In the genomic region with DNA sequence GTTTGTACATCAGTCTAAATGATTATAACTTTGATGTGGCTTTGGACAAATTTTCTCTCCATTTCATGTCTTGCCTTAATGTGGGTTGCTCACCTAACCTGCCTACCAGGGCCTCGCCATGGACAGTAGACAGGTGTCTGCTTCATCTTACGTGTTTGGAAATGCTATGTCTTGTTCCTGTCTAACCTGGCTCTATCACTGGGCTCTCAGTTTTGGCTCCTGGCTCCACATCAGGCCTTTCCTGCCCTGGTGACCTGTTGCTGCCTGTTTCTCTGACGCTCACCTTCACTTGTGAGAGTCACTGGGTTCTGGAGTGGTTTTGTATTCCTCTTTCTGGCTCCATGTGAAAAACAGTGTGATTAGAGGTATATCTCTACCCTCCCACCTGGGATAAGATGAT, we compare ENCODE assay signal across 21 cellular contexts.
DNase-seq lines count a peak whose midpoint lies in the region; ATAC-seq, FAIRE-seq and TF ChIP-seq lines count a peak whose summit lies in the region.
"Had no signal": no experiment of that assay in that cellular context is flagged by ENCODE, and none has a peak within 500 bp of the region (broad histone marks: within the 10 kb centered on the region; RNA-seq: fewer than 3 reads in every experiment).

No MANE protein-coding gene starts in this region.

- no peak for TF ChIP-seq CTCF in psoas muscle (IDR thresholded peaks at IDR 0.05)

- WGBS in psoas muscle, 3 donors, result 92 to 95% (median 93%) methylated on average over 3 of the region's 3 CpGs

- ATAC-seq in psoas muscle (no peak), GM21528 (IDR thresholded peaks at IDR 0.05; ENCODE audit: low FRiP score, unreplicated experiment) (no peak)

- peaks cover 41% of the 10 kb centered on the region for H3K4me1 ChIP-seq in SJSA1 (replicated peaks)
- peaks cover 12% of the 10 kb centered on the region for H3K4me1 ChIP-seq in psoas muscle

- peak overlapping the region; percentile 20 for H3K27ac ChIP-seq in SJSA1
- H3K27ac ChIP-seq in epithelial cell of prostate, result peak overlapping the region; percentile 81
- peak overlapping the region; percentile 17 for H3K27ac ChIP-seq in psoas muscle
- H3K27ac ChIP-seq: KMS-11 had no signal

- no peak overlapping the region for H3K4me3 ChIP-seq in SJSA1
- no peak overlapping the region for H3K4me3 ChIP-seq in psoas muscle

- H3K36me3 ChIP-seq in SJSA1, result no peaks in the 10 kb centered on the region
- H3K36me3 ChIP-seq in psoas muscle (ENCODE audit: insufficient read depth in 1 of 2, low read depth in 1 of 2), result no peaks in the 10 kb centered on the region
- H3K36me3 ChIP-seq: neutrophil had no signal

- intact Hi-C loops in psoas muscle (cut with DNase I), result no loop called here

- no peaks in the 10 kb centered on the region for H3K9me3 ChIP-seq in SJSA1 (replicated peaks)
- H3K9me3 ChIP-seq in psoas muscle, result no peaks in the 10 kb centered on the region
- H3K9me3 ChIP-seq: neutrophil had no signal

- H3K27me3 ChIP-seq in SJSA1 (replicated peaks), result no peaks in the 10 kb centered on the region
- H3K27me3 ChIP-seq in psoas muscle (ENCODE audit: insufficient read depth in 3 of 3, low read length in 2 of 3), result no peaks in the 10 kb centered on the region
- H3K27me3 ChIP-seq: neutrophil had no signal

- no peak for DNase-seq in GM12891 (ENCODE audit: insufficient read length, low spot score)
- no peak for DNase-seq in SJSA1 (ENCODE audit: low read depth in 1 of 2, low spot score in 2 of 2)
- DNase-seq in epithelial cell of prostate (ENCODE audit: low read depth, low spot score), result no peak
- no peak for DNase-seq in psoas muscle
- no peak for DNase-seq in NK-92 treated with Interleukin-12 subunit alpha and Interleukin-12 subunit beta, amount 100 ng/mL, for 24 hours (lab: John Stamatoyannopoulos, UW)
- no peak for DNase-seq in kidney tubule cell (ENCODE audit: low spot score)
- no peak for DNase-seq in DMS114 treated with DMSO at 0.1 percent for 48 hours (lab: John Stamatoyannopoulos, UW; ENCODE audit: unreplicated experiment)
- DNase-seq: activated CD4-positive, alpha-beta T cell treated with anti-CD3 and anti-CD28 coated beads for 48 hours; activated CD8-positive, alpha-beta memory T cell treated with anti-CD3 and anti-CD28 coated beads, Interleukin-2, amount 50 U/mL, for 4 hours; activated gamma-delta T cell; anterior cingulate cortex; CD4-positive, alpha-beta T cell; DND-41; GOT3; NCI-H1092 treated with DMSO at 0.1 percent for 48 hours; NCI-H526 treated with DMSO at 0.1 percent for 48 hours; stimulated activated naive CD4-positive, alpha-beta T cell treated with Interleukin-2 at 50 U/mL for 16 hours had no signal

- FAIRE-seq in GM12891 (lab: Jason Lieb, UNC), result peak; percentile 31
- FAIRE-seq: TTC549 had no signal

- no peak for TF ChIP-seq POLR2A in GM12891 (IDR thresholded peaks at IDR 0.05; ENCODE audit: low read depth, low read length)

TF ChIP-seq in GM12891, 5 proteins besides CTCF, POLR2A, EP300 and RAD21:
- TF ChIP-seq PAX5 (IDR thresholded peaks at IDR 0.05; ENCODE audit: insufficient read depth, low read length, severe bottlenecking) (no peak), POU2F2 (IDR thresholded peaks at IDR 0.05; ENCODE audit: low read depth, low read length) (no peak), SPI1 (IDR thresholded peaks at IDR 0.05; ENCODE audit: low read depth, low read length) (no peak), POLR2AphosphoS5 (IDR thresholded peaks at IDR 0.05; ENCODE audit: low read depth, low read length) (no peak), TAF1 (IDR thresholded peaks at IDR 0.05; ENCODE audit: low read depth, low read length) (no peak)

Comparison
In these comparisons a context has a peak if more than half of its experiments do, and no peak if none do; other contexts are left out.
1. H3K27ac ChIP-seq: peak in every context shown above with its lines; median percentile 81 in epithelial cell of prostate; 20 in SJSA1; 17 in psoas muscle.